Comparison of ENCODE assay signal across 8 cellular contexts in genomic region chr6:31898200-31899011, GRCh38. TPM values are rescaled to one million over a fixed set of nuclear protein-coding genes. Genes with fewer than 3 reads are reported as not detected.
DNase-seq lines count a peak whose midpoint lies in the region; TF ChIP-seq lines count a peak whose summit lies in the region.

No MANE protein-coding gene starts in this region.

- H3K36me3 ChIP-seq in transverse colon, result no peaks in the 10 kb centered on the region

- intact Hi-C loops in transverse colon (cut with DNase I; ENCODE audit: low total_unique reads), result no loop called here

- peaks cover 6% of the 10 kb centered on the region for H3K36me3 Mint-ChIP-seq in endothelial cell (ENCODE audit: low read depth, unreplicated experiment)

- H3K27me3 ChIP-seq in mononuclear cell (ENCODE audit: insufficient read depth, low read length) (no peaks in the 10 kb centered on the region), transverse colon (no peaks in the 10 kb centered on the region)

- no peaks in the 10 kb centered on the region for H3K9me3 Mint-ChIP-seq in endothelial cell (ENCODE audit: unreplicated experiment)

- peak overlapping the region; percentile 90 to 94 (median 92) for H3K27ac ChIP-seq in transverse colon

- peak; percentile 36 for DNase-seq in stimulated activated CD4-positive, alpha-beta T cell treated with anti-CD3 and anti-CD28 coated beads, Interleukin-15, amount 100 ng/mL, for 24 hours
- DNase-seq in stimulated activated CD4-positive, alpha-beta T cell treated with anti-CD3 and anti-CD28 coated beads, Interleukin-4, amount 100 ng/mL, for 1 hour, result no peak
- peak; percentile 59 for DNase-seq in NCI-H2029 treated with DMSO at 0.1 percent for 48 hours (lab: John Stamatoyannopoulos, UW)
- DNase-seq in endothelial cell (ENCODE audit: low spot score), result no peak
- DNase-seq in transverse colon, result peak; percentile 41
- DNase-seq in NCI-H1048 (lab: John Stamatoyannopoulos, UW), result no peak

- TF ChIP-seq POLR2A in transverse colon (IDR thresholded peaks at IDR 0.05), result no peak

- no peak for TF ChIP-seq CTCF in WI38 (IDR thresholded peaks at IDR 0.05; ENCODE audit: low read depth, low read length)
- TF ChIP-seq CTCF in endothelial cell (IDR thresholded peaks at IDR 0.05; ENCODE audit: unreplicated experiment), result no peak
- peak in 1 of 5 experiments; percentile 17 for TF ChIP-seq CTCF in transverse colon (IDR thresholded peaks at IDR 0.05)

- H3K4me1 ChIP-seq in mononuclear cell (ENCODE audit: insufficient read depth, low read length) (peaks cover 47% of the 10 kb centered on the region), transverse colon (peaks cover 14 to 47% (median 34%) of the 10 kb centered on the region in 4 donors)

- no peak for TF ChIP-seq EP300 in transverse colon (IDR thresholded peaks at IDR 0.05; ENCODE audit: low read depth)

- H3K4me1 Mint-ChIP-seq in endothelial cell (ENCODE audit: unreplicated experiment), result peaks cover 15% of the 10 kb centered on the region

- peak overlapping the region; percentile 75 for H3K4me3 ChIP-seq in WI38 (ENCODE audit: low read depth, low read length)
- H3K4me3 ChIP-seq in mononuclear cell (ENCODE audit: low read length), result peak overlapping the region; percentile 99
- peak overlapping the region; percentile 93 to 99 (median 96) for H3K4me3 ChIP-seq in transverse colon

- in situ Hi-C loops in transverse colon (cut with MboI; ENCODE audit: low pct_ligation_motif_present in 1 of 4, low pct_unique_long_range_greater_than_20kb in 1 of 4, low sequenced_read_pairs in 3 of 4), result no loop called here

- H3K27ac Mint-ChIP-seq in endothelial cell (ENCODE audit: unreplicated experiment), result peak overlapping the region; percentile 27

- peak overlapping the region; percentile 96 for H3K4me3 Mint-ChIP-seq in endothelial cell (ENCODE audit: unreplicated experiment)

- H3K27me3 Mint-ChIP-seq in endothelial cell (ENCODE audit: unreplicated experiment), result peaks cover 8% of the 10 kb centered on the region

- 11 to 30% methylated on average over 3 to 15 of the region's 15 CpGs for WGBS in transverse colon (ENCODE audit: low coverage in 1 of 2), 2 donors

- H3K9me3 ChIP-seq in mononuclear cell (ENCODE audit: low read depth, low read length) (no peaks in the 10 kb centered on the region), transverse colon (no peaks in the 10 kb centered on the region)

RNA-seq across cellular contexts. Expression of gene EHMT2, which starts 0.9 kb away (rescaled TPM):
- total RNA-seq in endothelial cell (ENCODE audit: unreplicated experiment) (53.4 TPM), mononuclear cell (14.4 TPM), transverse colon (10 to 100 TPM; 25.9 to 33.3 (median 27.9) TPM)

RNA-seq across cellular contexts. Expression of gene ZBTB12, which starts 3.5 kb away (rescaled TPM):
- total RNA-seq in endothelial cell (ENCODE audit: unreplicated experiment) (9.0 TPM), mononuclear cell (0.21 TPM), transverse colon (1 to 10 TPM in 1 of 4 donors, under 1 TPM in 3; 0.14 to 1.3 (median 0.77) TPM)

RNA-seq across cellular contexts. Expression of gene SLC44A4, which starts 19.6 kb away (rescaled TPM):
- total RNA-seq in endothelial cell (ENCODE audit: unreplicated experiment) (1.6 TPM), mononuclear cell (0.10 TPM), transverse colon (100 to 1,000 TPM; 149 to 734 (median 395) TPM)

RNA-seq across cellular contexts. Expression of gene C2, which starts 29.1 kb away (rescaled TPM):
- total RNA-seq in endothelial cell (ENCODE audit: unreplicated experiment) (0.82 TPM), mononuclear cell (2.5 TPM), transverse colon (1 to 10 TPM; 4.6 to 9.4 (median 7.5) TPM)

RNA-seq across cellular contexts. Expression of gene NEU1, which starts 35.8 kb away (rescaled TPM):
- total RNA-seq in endothelial cell (ENCODE audit: unreplicated experiment), result 31.9 TPM
- total RNA-seq in mononuclear cell, result 19.4 TPM
- total RNA-seq in transverse colon, result 10 to 100 TPM; 21.1 to 88.7 (median 65.4) TPM

Comparison
In these comparisons a context has a peak if more than half of its experiments do, and no peak if none do; other contexts are left out.
1. DNase-seq: peak in stimulated activated CD4-positive, alpha-beta T cell treated with anti-CD3 and anti-CD28 coated beads, Interleukin-15, amount 100 ng/mL, for 24 hours (single experiment), NCI-H2029 treated with DMSO at 0.1 percent for 48 hours (single experiment) and transverse colon (single experiment); none in stimulated activated CD4-positive, alpha-beta T cell treated with anti-CD3 and anti-CD28 coated beads, Interleukin-4, amount 100 ng/mL, for 1 hour (single experiment), endothelial cell (single experiment) and NCI-H1048 (single experiment).
2. RNA of gene SLC44A4, which starts 19.6 kb away (total RNA-seq): 149 to 734 TPM in transverse colon; 1.6 TPM in endothelial cell (single experiment) and 0.10 TPM in mononuclear cell (single experiment); every median in the first group is over 10 times any median in the second.
3. Peak in every context shown above with its lines, with median percentiles within 50 percentile points of each other: H3K4me3 ChIP-seq.